ENCODE assay signal across 2 cellular contexts in the genomic region with DNA sequence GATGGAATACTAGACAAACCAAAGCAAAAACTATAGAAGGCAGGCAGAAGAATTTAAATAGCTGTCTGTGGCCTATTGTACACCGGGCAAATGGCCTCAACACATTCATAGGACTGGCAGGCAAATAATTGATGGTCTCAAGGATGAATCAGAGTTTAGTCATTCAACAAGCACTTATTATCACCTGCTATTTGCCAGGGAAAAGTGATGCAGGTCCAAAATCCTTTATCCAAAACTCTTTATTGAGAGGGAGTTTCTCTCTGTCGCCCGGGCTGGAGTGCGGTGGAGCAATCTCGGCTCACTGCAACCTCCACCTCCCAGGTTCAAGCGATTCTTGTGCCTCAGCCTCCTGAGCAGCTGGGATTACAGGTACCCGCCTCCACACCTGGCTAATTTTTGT.
TF ChIP-seq lines count a peak whose summit lies in the region.

No MANE protein-coding gene starts in this region.

TF ChIP-seq in A549, 52 proteins besides CTCF, POLR2A, EP300 and RAD21 (continued from another document):
- no peak for TF ChIP-seq CHD2 (IDR thresholded peaks at IDR 0.05; ENCODE audit: low read length, partially characterized antibody)
TF ChIP-seq in A549: peak in this region for 1.

TF ChIP-seq in WTC11, 78 proteins besides CTCF, POLR2A, EP300 and RAD21 (continued from another document):
- TF ChIP-seq FOXP4 (CRISPR knock-in tag; IDR thresholded peaks at IDR 0.05) (no peak), ARID4B (CRISPR knock-in tag; IDR thresholded peaks at IDR 0.05; ENCODE audit: borderline replicate concordance) (no peak), ZNF219 (CRISPR knock-in tag; IDR thresholded peaks at IDR 0.05; ENCODE audit: borderline replicate concordance) (no peak), ZNF671 (CRISPR knock-in tag; IDR thresholded peaks at IDR 0.05) (no peak), ZNF416 (CRISPR knock-in tag; IDR thresholded peaks at IDR 0.05) (no peak), KAT7 (CRISPR knock-in tag; IDR thresholded peaks at IDR 0.05; ENCODE audit: borderline replicate concordance) (no peak), ERG (CRISPR knock-in tag; IDR thresholded peaks at IDR 0.05) (no peak), ZNF317 (CRISPR knock-in tag; IDR thresholded peaks at IDR 0.05; ENCODE audit: borderline replicate concordance, low read depth) (no peak), NFYB (CRISPR knock-in tag; conservative IDR thresholded peaks at IDR 0.05; ENCODE audit: low read depth) (no peak), PREB (CRISPR knock-in tag; IDR thresholded peaks at IDR 0.05; ENCODE audit: borderline replicate concordance) (no peak), SP1 (CRISPR knock-in tag; conservative IDR thresholded peaks at IDR 0.05) (no peak)
- TF ChIP-seq, protein P1, sequence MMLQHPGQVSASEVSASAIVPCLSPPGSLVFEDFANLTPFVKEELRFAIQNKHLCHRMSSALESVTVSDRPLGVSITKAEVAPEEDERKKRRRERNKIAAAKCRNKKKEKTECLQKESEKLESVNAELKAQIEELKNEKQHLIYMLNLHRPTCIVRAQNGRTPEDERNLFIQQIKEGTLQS (CRISPR knock-in tag; conservative IDR thresholded peaks at IDR 0.05): no peak
TF ChIP-seq in WTC11: peak in this region for 0.
